Comparison of ENCODE assay signal across 8 cellular contexts in genomic region chr7:48337012-48337621, GRCh38.
DNase-seq lines count a peak whose midpoint lies in the region; ATAC-seq and TF ChIP-seq lines count a peak whose summit lies in the region.

No MANE protein-coding gene starts in this region.

- DNase-seq in Caki2 (ENCODE audit: low read depth) (peak; percentile 18), left lobe of liver (ENCODE audit: low spot score) (no peak), posterior vena cava (ENCODE audit: low spot score) (no peak), DMS153 (lab: John Stamatoyannopoulos, UW) (no peak), NCI-H2227 treated with DMSO at 0.1 percent for 48 hours (lab: John Stamatoyannopoulos, UW) (no peak)
- no peak for DNase-seq in stimulated activated CD4-positive, alpha-beta T cell treated with anti-CD3 and anti-CD28 coated beads, Interleukin-2, amount 100 ng/mL, for 48 hours

- in situ Hi-C loops in Caki2 (cut with HindIII; ENCODE audit: low pct_unique_long_range_greater_than_20kb, low sequenced_read_pairs), result no loop called here

- TF ChIP-seq CTCF in VCaP (conservative IDR thresholded peaks at IDR 0.05), result peak; percentile 91

- intact Hi-C loops in posterior vena cava (cut with DNase I), result no loop called here

- no peak overlapping the region for H3K27ac ChIP-seq in VCaP

- ATAC-seq in HG03565 (IDR thresholded peaks at IDR 0.05; ENCODE audit: unreplicated experiment), result peak; percentile 49
- ATAC-seq in left lobe of liver, result peak; percentile 58
